Comparison of ENCODE assay signal across 20 cellular contexts in genomic region chr19:12837225-12837624, GRCh38. TPM values are rescaled to one million over a fixed set of nuclear protein-coding genes. Genes with fewer than 3 reads are reported as not detected.
DNase-seq lines count a peak whose midpoint lies in the region; ATAC-seq, FAIRE-seq and TF ChIP-seq lines count a peak whose summit lies in the region.
"Had no signal": no experiment of that assay in that cellular context is flagged by ENCODE, and none has a peak within 500 bp of the region (broad histone marks: within the 10 kb centered on the region; RNA-seq: fewer than 3 reads in every experiment).

No MANE protein-coding gene starts in this region.

- peaks cover 0 to 21% of the 10 kb centered on the region in 2 experiments; a peak in 2 of 5 replicates for H3K27me3 ChIP-seq in HepG2 (ENCODE audit: control insufficient read depth in 1 of 2, insufficient read depth in 2 of 2, low read length in 2 of 2)
- peaks cover 0 to 40% of the 10 kb centered on the region in 2 donors for H3K27me3 ChIP-seq in right lobe of liver

- no peak overlapping the region for H2AFZ ChIP-seq in HepG2 (ENCODE audit: low read length)

- H3K9me3 ChIP-seq in HepG2 (ENCODE audit: low read length) (no peaks in the 10 kb centered on the region), right lobe of liver (no peaks in the 10 kb centered on the region)
- H3K9me3 ChIP-seq: left ventricle myocardium inferior, SK-N-SH had no signal

- peaks cover 0 to 5% (median 0%) of the 10 kb centered on the region in 3 donors for H3K36me3 Mint-ChIP-seq in immature natural killer cell

- H3K4me3 ChIP-seq in HepG2 (replicated peaks in 1 of 3; ENCODE audit: insufficient read depth in 1 of 3, low read depth in 2 of 3, low read length in 3 of 3) (no peak overlapping the region), right lobe of liver (no peak overlapping the region)
- H3K4me3 ChIP-seq: coronary artery had no signal

- no peak for TF ChIP-seq POLR2A in HepG2 (IDR thresholded peaks at IDR 0.05; ENCODE audit: insufficient read depth in 1 of 2, low read depth in 2 of 2, low read length in 2 of 2)
- TF ChIP-seq POLR2A in right lobe of liver (IDR thresholded peaks at IDR 0.05): no peak

- no peak for ATAC-seq in HepG2
- ATAC-seq in right lobe of liver: no peak
- no peak for ATAC-seq in GM21717 (IDR thresholded peaks at IDR 0.05; ENCODE audit: unreplicated experiment)
- no peak for ATAC-seq in HG03460 (IDR thresholded peaks at IDR 0.05; ENCODE audit: unreplicated experiment)
- ATAC-seq in GM21528 (IDR thresholded peaks at IDR 0.05; ENCODE audit: low FRiP score, unreplicated experiment): no peak

- peaks cover 37 to 59% (median 42%) of the 10 kb centered on the region in 3 donors for H3K27me3 Mint-ChIP-seq in immature natural killer cell (ENCODE audit: low read depth in 3 of 3)

- no peak overlapping the region for H3K27ac Mint-ChIP-seq in immature natural killer cell

- H3K79me2 ChIP-seq in HepG2 (ENCODE audit: insufficient read depth, low read length): no peaks in the 10 kb centered on the region

- CTCF ChIA-PET in HepG2 (lab: Yijun Ruan, JAX; ENCODE audit: low intra/inter-chr PET ratio, low total read pairs): interaction anchor here (0.8 to 1.1 kb wide), 2 partner anchors 11 kb away, joined by 3 read pairs; no protein-coding TSS in a partner anchor

- peaks cover 49 to 51% of the 10 kb centered on the region in 2 donors for H3K4me1 Mint-ChIP-seq in immature natural killer cell

- POLR2A ChIA-PET in HepG2 (lab: Yijun Ruan, JAX): interaction anchor here (0.8 kb wide), 1 partner anchor 45 kb away, joined by 3 read pairs; no protein-coding TSS in a partner anchor

- DNase-seq in HepG2 (ENCODE audit: low spot score): no peak
- DNase-seq in right lobe of liver: no peak
- peak; percentile 63 for DNase-seq in RCC 7860 (ENCODE audit: low spot score)
- DNase-seq in immature natural killer cell: no peak
- no peak for DNase-seq in AML-193 (lab: John Stamatoyannopoulos, UW)
- DNase-seq: activated effector memory CD4-positive, alpha-beta T cell treated with Interleukin-2 at 50 U/mL for 16 hours; HCEC 1CT; left ventricle myocardium inferior; NCI-H2171; NCI-H748 treated with DMSO at 0.1 percent for 48 hours; SK-N-SH had no signal

- H3K27ac ChIP-seq in HepG2 (ENCODE audit: extremely low read length, insufficient read depth, low read length) (no peak overlapping the region), right lobe of liver (no peak overlapping the region)
- H3K27ac ChIP-seq: coronary artery, left ventricle myocardium inferior had no signal

- H4K20me1 ChIP-seq in HepG2 (ENCODE audit: insufficient read depth, low read length): no peaks in the 10 kb centered on the region

- TF ChIP-seq CTCF in HepG2 (CRISPR knock-in tag; IDR thresholded peaks at IDR 0.05) (no peak), right lobe of liver (IDR thresholded peaks at IDR 0.05) (no peak)

- H3K9me3 Mint-ChIP-seq in immature natural killer cell: peaks cover 0 to 2% (median 0%) of the 10 kb centered on the region in 6 donors

- peak overlapping the region in 4 of 5 donors; percentile 6 to 50 (median 19) for H3K4me3 Mint-ChIP-seq in immature natural killer cell

- H3K36me3 ChIP-seq in HepG2 (replicated peaks in 1 of 2; ENCODE audit: control insufficient read depth in 1 of 2, insufficient read depth in 2 of 2, low read length in 2 of 2) (no peaks in the 10 kb centered on the region), right lobe of liver (no peaks in the 10 kb centered on the region)
- H3K36me3 ChIP-seq: left ventricle myocardium inferior had no signal

- in situ Hi-C loops in HepG2 (cut with HindIII; ENCODE audit: extremely low pct_ligation_motif_present, low pct_unique_long_range_greater_than_20kb): loop anchor here (5.0 kb wide), 1 partner anchor 65 kb away; no protein-coding TSS in a partner anchor

- intact Hi-C loops in HepG2 (cut with micrococcal nuclease; ENCODE audit: unreplicated experiment): no loop called here
- intact Hi-C loops in right lobe of liver (cut with DNase I): no loop called here

- H3K4me1 ChIP-seq in HepG2 (ENCODE audit: insufficient read depth, low read length): peaks cover 51% of the 10 kb centered on the region
- H3K4me1 ChIP-seq in right lobe of liver: peaks cover 0 to 3% (median 0%) of the 10 kb centered on the region in 4 donors

- WGBS in HepG2 (ENCODE audit: low lambda C conversion rate): 10% methylated on average over 4 of the region's 4 CpGs
- 49% methylated on average over 4 of the region's 4 CpGs for WGBS in right lobe of liver (ENCODE audit: insufficient coverage, low coverage, low lambda C conversion rate, missing lambda C conversion rate)

- H3K9ac ChIP-seq in HepG2 (ENCODE audit: insufficient read depth, low read depth, low read length): no peak overlapping the region
- H3K9ac ChIP-seq: SK-N-SH had no signal

- FAIRE-seq in HepG2 (lab: Jason Lieb, UNC): no peak
- FAIRE-seq in RCC 7860 (lab: Jason Lieb, UNC): no peak
- FAIRE-seq: endothelial cell of umbilical vein, frontal cortex had no signal

- TF ChIP-seq EP300 in HepG2 (IDR thresholded peaks at IDR 0.05; ENCODE audit: low read depth in 2 of 2, low read length in 2 of 2): no peak
- TF ChIP-seq EP300 in HepG2 (CRISPR knock-in tag; IDR thresholded peaks at IDR 0.05; ENCODE audit: borderline replicate concordance): no peak

- BruUV-seq in HepG2 (replicated peaks; lab: Mats Ljungman, UMichigan): no TSS peak

- H3K4me2 ChIP-seq in HepG2 (ENCODE audit: low read depth, low read length): no peak overlapping the region

- TF ChIP-seq RAD21 in HepG2 (CRISPR knock-in tag; IDR thresholded peaks at IDR 0.05): no peak

RNA-seq across cellular contexts. Expression of gene MAST1, which starts 1.1 kb away (rescaled TPM):
- total RNA-seq in HepG2 (2016; rRNA removed; fragmentation: Illumina TruSeq; extraction: Trizol): 0.27 and 0.73 TPM in 2 replicates
- total RNA-seq in HepG2 (2016; cell fraction: cytosol; rRNA removed; fragmentation: Illumina TruSeq; extraction: Trizol; ENCODE audit: low read depth): 1.2 and 1.3 TPM in 2 replicates
- 1.1 and 1.5 TPM in 2 replicates for total RNA-seq in HepG2 (2016; cell fraction: insoluble cytoplasmic fraction; rRNA removed; fragmentation: Illumina TruSeq; extraction: Trizol)
- 1.4 and 1.8 TPM in 2 replicates for total RNA-seq in HepG2 (2016; cell fraction: membrane; rRNA removed; fragmentation: Illumina TruSeq; extraction: Trizol)
- 1.3 and 1.9 TPM in 2 replicates for total RNA-seq in HepG2 (2016; cell fraction: nucleus; rRNA removed; fragmentation: Illumina TruSeq; extraction: Trizol)
- 4.7 and 5.6 TPM in 2 replicates for polyA plus RNA-seq in HepG2 (2011; rRNA removed)
- 2.8 and 3.5 TPM in 2 replicates for polyA plus RNA-seq in HepG2 (2011; cell fraction: cytosol; rRNA removed)
- 27.4 and 28.9 TPM in 2 replicates for polyA plus RNA-seq in HepG2 (2011; cell fraction: nucleus; rRNA removed)
- polyA plus RNA-seq in HepG2 (2012): 4.1 and 5.1 TPM in 2 replicates
- 3.5 and 3.6 TPM in 2 replicates for polyA plus RNA-seq in HepG2 (2016; cell fraction: cytosol; fragmentation: Illumina TruSeq; extraction: Trizol; ENCODE audit: low read depth)
- polyA plus RNA-seq in HepG2 (2016; cell fraction: insoluble cytoplasmic fraction; fragmentation: Illumina TruSeq; extraction: Trizol; ENCODE audit: low read depth): 1.2 and 1.3 TPM in 2 replicates
- polyA plus RNA-seq in HepG2 (2016; cell fraction: membrane; fragmentation: Illumina TruSeq; extraction: Trizol; ENCODE audit: low read depth): 3.2 and 3.3 TPM in 2 replicates
- polyA plus RNA-seq in HepG2 (2016; cell fraction: nucleus; fragmentation: Illumina TruSeq; extraction: Trizol; ENCODE audit: insufficient read depth, low read depth): 3.9 and 5.3 TPM in 2 replicates
- polyA minus RNA-seq in HepG2 (2011; rRNA and poly(A)+ RNA removed; ENCODE audit: low replicate concordance): 2.4 and 8.0 TPM in 2 replicates
- 1.8 and 2.2 TPM in 2 replicates for polyA minus RNA-seq in HepG2 (2011; cell fraction: cytosol; rRNA and poly(A)+ RNA removed)
- 2.4 and 2.7 TPM in 2 replicates for polyA minus RNA-seq in HepG2 (2011; cell fraction: nucleus; rRNA and poly(A)+ RNA removed)
- under 1 TPM in 4 of 6 experiments, not detected in 2; 0.06 to 0.49 (median 0.34) TPM for total RNA-seq in right lobe of liver
- polyA plus RNA-seq in immature natural killer cell: under 1 TPM in 2 of 3 donors, not detected in 1; 0.28 TPM
- total RNA-seq: left ventricle myocardium inferior, LHCN-M2 had no signal

RNA-seq across cellular contexts. Expression of gene RTBDN, which starts 2.8 kb away (rescaled TPM):
- total RNA-seq in HepG2 (2016; rRNA removed; fragmentation: Illumina TruSeq; extraction: Trizol) (0.27 TPM in 1 of 2 replicates, not detected in the other), right lobe of liver (not detected)
- total RNA-seq in HepG2 (2016; cell fraction: cytosol; rRNA removed; fragmentation: Illumina TruSeq; extraction: Trizol; ENCODE audit: low read depth): not detected in 2 replicates
- 0.17 TPM in 1 of 2 replicates, not detected in the other for total RNA-seq in HepG2 (2016; cell fraction: insoluble cytoplasmic fraction; rRNA removed; fragmentation: Illumina TruSeq; extraction: Trizol)
- total RNA-seq in HepG2 (2016; cell fraction: membrane; rRNA removed; fragmentation: Illumina TruSeq; extraction: Trizol): not detected in 2 replicates
- not detected in 2 replicates for total RNA-seq in HepG2 (2016; cell fraction: nucleus; rRNA removed; fragmentation: Illumina TruSeq; extraction: Trizol)
- polyA plus RNA-seq in HepG2 (2011; rRNA removed) (0.35 and 0.48 TPM in 2 replicates), immature natural killer cell (not detected)
- 0.52 and 0.71 TPM in 2 replicates for polyA plus RNA-seq in HepG2 (2011; cell fraction: cytosol; rRNA removed)
- 0.57 and 0.59 TPM in 2 replicates for polyA plus RNA-seq in HepG2 (2011; cell fraction: nucleus; rRNA removed)
- polyA plus RNA-seq in HepG2 (2012): 1.1 and 1.8 TPM in 2 replicates
- 0.18 TPM in 1 of 2 replicates, not detected in the other for polyA plus RNA-seq in HepG2 (2016; cell fraction: cytosol; fragmentation: Illumina TruSeq; extraction: Trizol; ENCODE audit: low read depth)
- not detected in 2 replicates for polyA plus RNA-seq in HepG2 (2016; cell fraction: insoluble cytoplasmic fraction; fragmentation: Illumina TruSeq; extraction: Trizol; ENCODE audit: low read depth)
- polyA plus RNA-seq in HepG2 (2016; cell fraction: membrane; fragmentation: Illumina TruSeq; extraction: Trizol; ENCODE audit: low read depth): 0.15 TPM in 1 of 2 replicates, not detected in the other
- polyA plus RNA-seq in HepG2 (2016; cell fraction: nucleus; fragmentation: Illumina TruSeq; extraction: Trizol; ENCODE audit: insufficient read depth, low read depth): 0.49 TPM in 1 of 2 replicates, not detected in the other
- 0.12 and 0.44 TPM in 2 replicates for polyA minus RNA-seq in HepG2 (2011; rRNA and poly(A)+ RNA removed; ENCODE audit: low replicate concordance)
- polyA minus RNA-seq in HepG2 (2011; cell fraction: cytosol; rRNA and poly(A)+ RNA removed): not detected in 2 replicates
- polyA minus RNA-seq in HepG2 (2011; cell fraction: nucleus; rRNA and poly(A)+ RNA removed): not detected in 2 replicates
- total RNA-seq: activated CD8-positive, alpha-beta memory T cell treated with anti-CD3 and anti-CD28 coated beads for 36 hours; endothelial cell of umbilical vein; left ventricle myocardium inferior; LHCN-M2; smooth muscle cell had no signal
- polyA plus RNA-seq: endothelial cell of umbilical vein had no signal

RNA-seq across cellular contexts. Expression of gene RNASEH2A, which starts 30.8 kb away (rescaled TPM):
- total RNA-seq in HepG2 (2016; rRNA removed; fragmentation: Illumina TruSeq; extraction: Trizol): 35.8 and 44.0 TPM in 2 replicates
- 9.6 and 10.1 TPM in 2 replicates for total RNA-seq in HepG2 (2016; cell fraction: cytosol; rRNA removed; fragmentation: Illumina TruSeq; extraction: Trizol; ENCODE audit: low read depth)
- 42.1 and 45.3 TPM in 2 replicates for total RNA-seq in HepG2 (2016; cell fraction: insoluble cytoplasmic fraction; rRNA removed; fragmentation: Illumina TruSeq; extraction: Trizol)
- 6.9 and 12.1 TPM in 2 replicates for total RNA-seq in HepG2 (2016; cell fraction: membrane; rRNA removed; fragmentation: Illumina TruSeq; extraction: Trizol)
- total RNA-seq in HepG2 (2016; cell fraction: nucleus; rRNA removed; fragmentation: Illumina TruSeq; extraction: Trizol): 16.9 and 20.6 TPM in 2 replicates
- polyA plus RNA-seq in HepG2 (2011; rRNA removed): 18.4 and 25.1 TPM in 2 replicates
- 29.0 and 49.3 TPM in 2 replicates for polyA plus RNA-seq in HepG2 (2011; cell fraction: cytosol; rRNA removed)
- 16.5 and 17.7 TPM in 2 replicates for polyA plus RNA-seq in HepG2 (2011; cell fraction: nucleus; rRNA removed)
- polyA plus RNA-seq in HepG2 (2012): 14.7 and 18.3 TPM in 2 replicates
- 11.8 and 12.6 TPM in 2 replicates for polyA plus RNA-seq in HepG2 (2016; cell fraction: cytosol; fragmentation: Illumina TruSeq; extraction: Trizol; ENCODE audit: low read depth)
- 51.0 and 52.7 TPM in 2 replicates for polyA plus RNA-seq in HepG2 (2016; cell fraction: insoluble cytoplasmic fraction; fragmentation: Illumina TruSeq; extraction: Trizol; ENCODE audit: low read depth)
- polyA plus RNA-seq in HepG2 (2016; cell fraction: membrane; fragmentation: Illumina TruSeq; extraction: Trizol; ENCODE audit: low read depth): 9.0 and 9.3 TPM in 2 replicates
- polyA plus RNA-seq in HepG2 (2016; cell fraction: nucleus; fragmentation: Illumina TruSeq; extraction: Trizol; ENCODE audit: insufficient read depth, low read depth): 31.7 and 33.2 TPM in 2 replicates
- polyA minus RNA-seq in HepG2 (2011; rRNA and poly(A)+ RNA removed; ENCODE audit: low replicate concordance): 44.4 and 185 TPM in 2 replicates
- 18.6 and 30.1 TPM in 2 replicates for polyA minus RNA-seq in HepG2 (2011; cell fraction: cytosol; rRNA and poly(A)+ RNA removed)
- 8.7 and 11.3 TPM in 2 replicates for polyA minus RNA-seq in HepG2 (2011; cell fraction: nucleus; rRNA and poly(A)+ RNA removed)
- 1 to 10 TPM; 2.1 to 7.1 (median 3.7) TPM for total RNA-seq in right lobe of liver
- polyA plus RNA-seq in immature natural killer cell: 10 to 100 TPM; 27.7 to 45.4 (median 37.5) TPM

RNA-seq across cellular contexts. Expression of gene THSD8, which starts 35.4 kb away (rescaled TPM):
- total RNA-seq in HepG2 (2016; rRNA removed; fragmentation: Illumina TruSeq; extraction: Trizol) (14.9 and 23.5 TPM in 2 replicates), right lobe of liver (1 to 10 TPM in 3 of 6 experiments, under 1 TPM in 2, not detected in 1; 0.62 to 2.0 (median 1.2) TPM)
- not detected in 2 replicates for total RNA-seq in HepG2 (2016; cell fraction: cytosol; rRNA removed; fragmentation: Illumina TruSeq; extraction: Trizol; ENCODE audit: low read depth)
- 11.9 and 20.6 TPM in 2 replicates for total RNA-seq in HepG2 (2016; cell fraction: insoluble cytoplasmic fraction; rRNA removed; fragmentation: Illumina TruSeq; extraction: Trizol)
- 2.6 and 4.1 TPM in 2 replicates for total RNA-seq in HepG2 (2016; cell fraction: membrane; rRNA removed; fragmentation: Illumina TruSeq; extraction: Trizol)
- total RNA-seq in HepG2 (2016; cell fraction: nucleus; rRNA removed; fragmentation: Illumina TruSeq; extraction: Trizol): 1.9 and 3.1 TPM in 2 replicates
- polyA plus RNA-seq in HepG2 (2011; rRNA removed) (4.8 and 5.2 TPM in 2 replicates), immature natural killer cell (10 to 100 TPM in 1 of 3 donors, 1 to 10 TPM in 2; 3.0 to 11.0 (median 4.5) TPM)
- polyA plus RNA-seq in HepG2 (2011; cell fraction: cytosol; rRNA removed): 1.3 TPM in 1 of 2 replicates, not detected in the other
- not detected in 2 replicates for polyA plus RNA-seq in HepG2 (2011; cell fraction: nucleus; rRNA removed)
- 2.7 and 6.2 TPM in 2 replicates for polyA plus RNA-seq in HepG2 (2012)
- 2.4 and 2.9 TPM in 2 replicates for polyA plus RNA-seq in HepG2 (2016; cell fraction: cytosol; fragmentation: Illumina TruSeq; extraction: Trizol; ENCODE audit: low read depth)
- polyA plus RNA-seq in HepG2 (2016; cell fraction: insoluble cytoplasmic fraction; fragmentation: Illumina TruSeq; extraction: Trizol; ENCODE audit: low read depth): 29.9 and 31.8 TPM in 2 replicates
- polyA plus RNA-seq in HepG2 (2016; cell fraction: membrane; fragmentation: Illumina TruSeq; extraction: Trizol; ENCODE audit: low read depth): 4.8 and 5.8 TPM in 2 replicates
- 4.4 and 8.0 TPM in 2 replicates for polyA plus RNA-seq in HepG2 (2016; cell fraction: nucleus; fragmentation: Illumina TruSeq; extraction: Trizol; ENCODE audit: insufficient read depth, low read depth)
- 1.1 and 55.0 TPM in 2 replicates for polyA minus RNA-seq in HepG2 (2011; rRNA and poly(A)+ RNA removed; ENCODE audit: low replicate concordance)
- not detected in 2 replicates for polyA minus RNA-seq in HepG2 (2011; cell fraction: cytosol; rRNA and poly(A)+ RNA removed)
- not detected in 2 replicates for polyA minus RNA-seq in HepG2 (2011; cell fraction: nucleus; rRNA and poly(A)+ RNA removed)
- total RNA-seq: LHCN-M2, smooth muscle cell had no signal
- polyA plus RNA-seq: endothelial cell of umbilical vein, SK-N-SH had no signal

RNA-seq across cellular contexts. Expression of gene PRDX2, which starts 35.6 kb away (rescaled TPM):
- total RNA-seq in HepG2 (2016; rRNA removed; fragmentation: Illumina TruSeq; extraction: Trizol) (381 and 425 TPM in 2 replicates), right lobe of liver (100 to 1,000 TPM; 164 to 466 (median 202) TPM)
- total RNA-seq in HepG2 (2016; cell fraction: cytosol; rRNA removed; fragmentation: Illumina TruSeq; extraction: Trizol; ENCODE audit: low read depth): 76.3 and 78.7 TPM in 2 replicates
- total RNA-seq in HepG2 (2016; cell fraction: insoluble cytoplasmic fraction; rRNA removed; fragmentation: Illumina TruSeq; extraction: Trizol): 372 and 392 TPM in 2 replicates
- total RNA-seq in HepG2 (2016; cell fraction: membrane; rRNA removed; fragmentation: Illumina TruSeq; extraction: Trizol): 80.0 and 92.1 TPM in 2 replicates
- total RNA-seq in HepG2 (2016; cell fraction: nucleus; rRNA removed; fragmentation: Illumina TruSeq; extraction: Trizol): 155 and 156 TPM in 2 replicates
- polyA plus RNA-seq in HepG2 (2011; rRNA removed) (218 and 238 TPM in 2 replicates), immature natural killer cell (100 to 1,000 TPM; 157 to 165 (median 159) TPM)
- polyA plus RNA-seq in HepG2 (2011; cell fraction: cytosol; rRNA removed): 353 and 456 TPM in 2 replicates
- polyA plus RNA-seq in HepG2 (2011; cell fraction: nucleus; rRNA removed): 218 and 223 TPM in 2 replicates
- 295 and 301 TPM in 2 replicates for polyA plus RNA-seq in HepG2 (2012)
- polyA plus RNA-seq in HepG2 (2016; cell fraction: cytosol; fragmentation: Illumina TruSeq; extraction: Trizol; ENCODE audit: low read depth): 101 and 108 TPM in 2 replicates
- polyA plus RNA-seq in HepG2 (2016; cell fraction: insoluble cytoplasmic fraction; fragmentation: Illumina TruSeq; extraction: Trizol; ENCODE audit: low read depth): 447 and 526 TPM in 2 replicates
- polyA plus RNA-seq in HepG2 (2016; cell fraction: membrane; fragmentation: Illumina TruSeq; extraction: Trizol; ENCODE audit: low read depth): 92.7 and 94.2 TPM in 2 replicates
- 277 and 282 TPM in 2 replicates for polyA plus RNA-seq in HepG2 (2016; cell fraction: nucleus; fragmentation: Illumina TruSeq; extraction: Trizol; ENCODE audit: insufficient read depth, low read depth)
- 319 and 512 TPM in 2 replicates for polyA minus RNA-seq in HepG2 (2011; rRNA and poly(A)+ RNA removed; ENCODE audit: low replicate concordance)
- 147 and 189 TPM in 2 replicates for polyA minus RNA-seq in HepG2 (2011; cell fraction: cytosol; rRNA and poly(A)+ RNA removed)
- 44.4 and 48.2 TPM in 2 replicates for polyA minus RNA-seq in HepG2 (2011; cell fraction: nucleus; rRNA and poly(A)+ RNA removed)
